8 cellular contexts compared by ENCODE assay signal in the genomic region with DNA sequence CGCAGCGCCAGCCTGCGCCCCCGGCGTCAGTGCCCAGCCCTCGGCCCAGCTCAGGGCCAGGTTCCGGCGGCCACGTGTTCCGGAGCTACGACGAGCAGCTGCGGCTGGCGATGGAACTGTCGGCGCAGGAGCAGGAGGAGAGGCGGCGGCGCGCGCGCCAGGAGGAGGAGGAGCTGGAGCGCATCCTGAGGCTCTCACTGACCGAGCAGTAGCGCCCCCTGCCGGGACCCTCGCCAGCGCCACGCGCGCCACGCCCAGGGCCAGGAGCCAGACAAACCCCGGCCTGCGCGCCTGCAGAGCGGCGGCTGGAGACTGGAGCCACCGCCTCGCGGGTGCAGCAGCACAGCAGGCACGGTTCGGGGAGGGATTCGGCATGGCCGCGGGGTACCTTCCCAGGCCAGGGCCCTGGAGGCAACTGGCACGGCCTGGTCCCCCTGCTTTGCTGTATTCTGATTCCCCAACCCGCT. TPM values are rescaled to one million over a fixed set of nuclear protein-coding genes. Genes with fewer than 3 reads are reported as not detected.
A peak's percentile ranks its signal among the peaks of the same experiment; 100 is the strongest.
DNase-seq lines count a peak whose midpoint lies in the region; ATAC-seq and TF ChIP-seq lines count a peak whose summit lies in the region.

No MANE protein-coding gene starts in this region.

- DNase-seq in AG08395 (ENCODE audit: low spot score) (peak; percentile 78), erythroblast (lab: John Stamatoyannopoulos, UW) (peak; percentile 89 to 93), mucosa of gallbladder (ENCODE audit: low spot score) (peak; percentile 96), NCI-H2081 (lab: John Stamatoyannopoulos, UW) (no peak), NCI-H1694 (lab: John Stamatoyannopoulos, UW) (no peak)
- DNase-seq in activated CD8-positive, alpha-beta memory T cell treated with anti-CD3 and anti-CD28 coated beads, Interleukin-2, amount 50 U/mL, for 48 hours: peak; percentile 100
- peak; percentile 73 to 81 for DNase-seq in stimulated activated CD8-positive, alpha-beta memory T cell treated with anti-CD3 and anti-CD28 coated beads, Interleukin-15, amount 100 ng/mL, for 4 hours (ENCODE audit: low read depth in 2 of 2)

- peak; percentile 41 for ATAC-seq in HG03432 (IDR thresholded peaks at IDR 0.05; ENCODE audit: unreplicated experiment)

- TF ChIP-seq POLR2A in erythroblast (IDR thresholded peaks at IDR 0.05; ENCODE audit: low read length): no peak

RNA-seq across cellular contexts. Expression of gene CORO6, which starts 9.3 kb away (rescaled TPM):
- total RNA-seq in mucosa of gallbladder: 12.9 TPM

RNA-seq across cellular contexts. Expression of gene ANKRD13B, which starts 20.5 kb away (rescaled TPM):
- 13.4 TPM for total RNA-seq in mucosa of gallbladder

RNA-seq across cellular contexts. Expression of gene GIT1, which starts 24.0 kb away (rescaled TPM):
- 56.1 TPM for total RNA-seq in mucosa of gallbladder

RNA-seq across cellular contexts. Expression of gene TP53I13, which starts 44.9 kb away (rescaled TPM):
- 109 TPM for total RNA-seq in mucosa of gallbladder

RNA-seq across cellular contexts. Expression of gene ABHD15, which starts 46.6 kb away (rescaled TPM):
- 23.7 TPM for total RNA-seq in mucosa of gallbladder

Comparison
In these comparisons a context has a peak if more than half of its experiments do, and no peak if none do; other contexts are left out.
1. DNase-seq: peak in AG08395 (single experiment), activated CD8-positive, alpha-beta memory T cell treated with anti-CD3 and anti-CD28 coated beads, Interleukin-2, amount 50 U/mL, for 48 hours (single experiment), erythroblast (2 of 2), mucosa of gallbladder (single experiment) and stimulated activated CD8-positive, alpha-beta memory T cell treated with anti-CD3 and anti-CD28 coated beads, Interleukin-15, amount 100 ng/mL, for 4 hours (2 of 2); none in NCI-H2081 (0 of 2) and NCI-H1694 (single experiment).